38 cellular contexts compared by ENCODE assay signal in the genomic region with DNA sequence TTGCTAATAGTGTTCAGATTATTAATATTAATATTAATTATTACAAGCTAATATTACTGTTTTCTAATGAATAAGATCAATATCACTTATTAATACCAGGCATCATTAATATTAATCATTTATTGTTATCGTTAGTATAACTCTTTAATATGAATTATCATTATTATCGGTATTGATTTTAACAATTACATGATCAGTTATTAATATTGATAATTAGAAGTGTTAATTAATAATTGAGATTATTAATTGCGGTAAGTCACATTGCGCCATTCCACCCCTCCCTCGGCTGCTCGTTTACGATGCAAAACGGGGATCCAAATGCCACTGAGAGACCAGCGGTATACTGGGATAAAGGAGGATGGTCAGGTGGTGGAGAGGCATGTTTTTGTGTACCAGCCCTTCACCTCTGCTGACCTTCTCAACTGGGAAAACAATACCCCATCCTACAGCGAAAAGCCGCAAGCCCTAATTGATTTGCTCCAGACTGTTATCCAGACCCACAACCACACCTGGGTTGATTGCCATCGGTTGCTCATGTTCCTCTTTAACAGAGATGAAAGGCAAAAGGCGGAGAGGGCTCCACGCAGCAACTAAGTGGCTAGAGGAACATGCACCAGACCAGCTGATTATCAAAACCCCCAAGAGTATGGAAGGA. TPM values are rescaled to one million over a fixed set of nuclear protein-coding genes. Genes with fewer than 3 reads are reported as not detected.
"Had no signal": no experiment of that assay in that cellular context is flagged by ENCODE, and none has a peak within 500 bp of the region (broad histone marks: within the 10 kb centered on the region; RNA-seq: fewer than 3 reads in every experiment).

No MANE protein-coding gene starts in this region.

- H3K36me3 ChIP-seq: brain microvascular endothelial cell, MG63, SJSA1, WERI-Rb-1 had no signal

- DNase-seq: activated CD4-positive, alpha-beta memory T cell treated with anti-CD3 and anti-CD28 coated beads, Interleukin-2, amount 10 ng/mL, durations not matched to agents 7 days and 5 days; activated CD4-positive, alpha-beta T cell treated with anti-CD3 and anti-CD28 coated beads for 1 hour; activated CD4-positive, alpha-beta T cell treated with anti-CD3 and anti-CD28 coated beads for 48 hours; activated CD4-positive, CD25-positive, alpha-beta regulatory T cell; activated CD8-positive, alpha-beta memory T cell treated with anti-CD3 and anti-CD28 coated beads for 24 hours; activated CD8-positive, alpha-beta memory T cell treated with anti-CD3 and anti-CD28 coated beads, Interleukin-2, amount 10 ng/mL, durations not matched to agents 7 days and 5 days; activated CD8-positive, alpha-beta memory T cell treated with anti-CD3 and anti-CD28 coated beads, Interleukin-2, amount 50 U/mL, for 48 hours; activated effector memory CD4-positive, alpha-beta T cell treated with anti-CD3 and anti-CD28 coated beads, Interleukin-2, amount 50 U/mL, for 16 hours; activated naive CD4-positive, alpha-beta T cell; activated naive CD4-positive, alpha-beta T cell treated with anti-CD3 and anti-CD28 coated beads, Interleukin-2, amount 50 U/mL, for 16 hours; activated naive CD8-positive, alpha-beta T cell treated with anti-CD3 and anti-CD28 coated beads for 36 hours; activated T-cell treated with anti-CD3 and anti-CD28 coated beads, Interleukin-2, amount 50 U/mL, for 48 hours; amniotic stem cell; aorta; brain microvascular endothelial cell; central memory CD4-positive, alpha-beta T cell; Kasumi-1; KG1; MG63; NCI-H1092 treated with DMSO at 0.1 percent for 48 hours; NCI-H1417; NCI-H146; NCI-H187; NCI-H2029 treated with DMSO at 0.1 percent for 48 hours; NCI-H2107; NCI-H2171; NCI-H446; NCI-H510A treated with DMSO at 0.1 percent for 48 hours; NCI-H526 treated with DMSO at 0.1 percent for 48 hours; RPMI8226; SHP77 treated with DMSO at 0.1 percent for 48 hours; SK-N-SH; T-cell; T-helper 17 cell; T-helper 9 cell; WERI-Rb-1 had no signal

- H3K27ac ChIP-seq: brain microvascular endothelial cell, SJSA1, WERI-Rb-1 had no signal

- H3K4me1 ChIP-seq: SJSA1 had no signal

- H3K9ac ChIP-seq: SK-N-SH had no signal

- H3K9me3 ChIP-seq: MG63, SJSA1, SK-N-SH had no signal

- H3K4me3 ChIP-seq: MG63, SJSA1 had no signal

- H3K27me3 ChIP-seq: brain microvascular endothelial cell, MG63, SJSA1 had no signal

- H3K4me2 ChIP-seq: SK-N-SH had no signal

- ATAC-seq: activated CD8-positive, alpha-beta memory T cell treated with anti-CD3 and anti-CD28 coated beads, Interleukin-2, amount 10 ng/mL, durations not matched to agents 7 days and 5 days; Panc1; T-cell; T-helper 17 cell had no signal

RNA-seq across cellular contexts. Expression of gene SSUH2, which starts 28.6 kb away (rescaled TPM):
- total RNA-seq: activated CD4-positive, alpha-beta memory T cell treated with anti-CD3 and anti-CD28 coated beads, Interleukin-2, amount 10 ng/mL, durations not matched to agents 7 days and 5 days; T-helper 17 cell had no signal
